In genomic region chr5:24314106-24314505, GRCh38 we compare ENCODE assay signal across 21 cellular contexts.
"Had no signal": no experiment of that assay in that cellular context is flagged by ENCODE, and none has a peak within 500 bp of the region (broad histone marks: within the 10 kb centered on the region; RNA-seq: fewer than 3 reads in every experiment).

No MANE protein-coding gene starts in this region.

- H3K4me3 ChIP-seq: colonic mucosa, esophagus muscularis mucosa, gastroesophageal sphincter, heart left ventricle, hepatocyte, left lung, lower lobe of right lung, mucosa of descending colon had no signal

- DNase-seq: colonic mucosa; cortex of kidney; effector CD8-positive, alpha-beta T cell; foreskin keratinocyte; heart left ventricle; hypothalamus; immature natural killer cell; islet precursor cell; left cardiac atrium; left ventricle myocardium superior; lower lobe of right lung; mesenchymal stem cell; mucosa of descending colon had no signal

- H3K27me3 ChIP-seq: colonic mucosa, esophagus muscularis mucosa, foreskin keratinocyte, gastroesophageal sphincter, heart left ventricle, hepatocyte, left lung had no signal

- H3K27ac Mint-ChIP-seq: dendritic cell treated with granulocyte-macrophage colony-stimulating factor and Interleukin-4, amounts not matched to agents 40 ng/mL and 50 ng/mL, for 4 days; immature natural killer cell; mesothelial cell of epicardium had no signal

- H3K4me1 ChIP-seq: colonic mucosa, esophagus muscularis mucosa, foreskin keratinocyte, gastroesophageal sphincter, heart left ventricle, left lung, lower lobe of right lung had no signal

- FAIRE-seq: endothelial cell of umbilical vein, frontal cortex had no signal

- H3K36me3 Mint-ChIP-seq: mesothelial cell of epicardium had no signal

- H3K27ac ChIP-seq: colonic mucosa, esophagus muscularis mucosa, foreskin keratinocyte, gastroesophageal sphincter, heart left ventricle, hepatocyte, left lung, lower lobe of right lung had no signal

- H3K4me3 Mint-ChIP-seq: dendritic cell treated with granulocyte-macrophage colony-stimulating factor and Interleukin-4, amounts not matched to agents 40 ng/mL and 50 ng/mL, for 4 days; immature natural killer cell; mesothelial cell of epicardium had no signal

- H3K4me1 Mint-ChIP-seq: immature natural killer cell, mesothelial cell of epicardium had no signal

- H3K36me3 ChIP-seq: colonic mucosa, esophagus muscularis mucosa, gastroesophageal sphincter, heart left ventricle, left lung, lower lobe of right lung had no signal

- ATAC-seq: foreskin keratinocyte, gastroesophageal sphincter, heart left ventricle, left cardiac atrium, left lung, left ventricle myocardium superior, lower lobe of right lung, mucosa of descending colon had no signal

- H3K9me3 ChIP-seq: colonic mucosa, lower lobe of right lung had no signal
